ENCODE assay signal across 9 cellular contexts in the genomic region with DNA sequence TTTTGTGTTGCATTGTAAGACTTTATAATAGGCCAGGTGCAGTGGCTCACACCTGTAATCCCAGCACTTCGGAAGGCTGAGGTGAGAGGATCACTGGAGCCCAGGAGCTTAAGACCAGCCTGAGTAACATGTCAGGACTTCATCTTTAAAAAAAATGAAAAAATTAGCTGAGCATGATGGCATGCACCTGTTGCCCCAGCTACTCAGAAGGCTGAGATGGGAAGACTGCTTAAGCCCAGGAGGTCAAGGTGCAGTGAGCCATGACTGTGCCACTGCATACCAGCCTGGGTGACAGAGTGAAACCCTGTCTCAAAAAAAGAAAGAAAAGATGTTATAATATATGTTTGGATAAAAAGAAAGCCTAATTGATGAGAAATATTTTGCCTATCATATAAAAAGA.
"Had no signal": no experiment of that assay in that cellular context is flagged by ENCODE, and none has a peak within 500 bp of the region (broad histone marks: within the 10 kb centered on the region; RNA-seq: fewer than 3 reads in every experiment).

No MANE protein-coding gene starts in this region.

- ATAC-seq: GM23338, HCT116 had no signal

- H2AFZ ChIP-seq: GM23248, GM23338 had no signal

- H3K27ac Mint-ChIP-seq: HFFc6 had no signal

- H3K9me3 ChIP-seq: HAP-1 had no signal

- DNase-seq: GM23248, GOT3, H7, H9, HCEC 1CT, HFFc6 had no signal

- H3K4me3 ChIP-seq: GM23248, GM23338, HAP-1 had no signal

- H3K4me1 ChIP-seq: HAP-1 had no signal

- H3K4me2 ChIP-seq: GM23338 had no signal

- H3K9me3 Mint-ChIP-seq: GM23338, H9, HFFc6 had no signal

- H3K4me3 Mint-ChIP-seq: GM23338, H9, HFFc6 had no signal

- H3K36me3 ChIP-seq: HAP-1 had no signal

- H3K9ac ChIP-seq: GM23248 had no signal

- H3K27ac ChIP-seq: GM23248 had no signal
